ENCODE assay signal across 21 cellular contexts in the genomic region with DNA sequence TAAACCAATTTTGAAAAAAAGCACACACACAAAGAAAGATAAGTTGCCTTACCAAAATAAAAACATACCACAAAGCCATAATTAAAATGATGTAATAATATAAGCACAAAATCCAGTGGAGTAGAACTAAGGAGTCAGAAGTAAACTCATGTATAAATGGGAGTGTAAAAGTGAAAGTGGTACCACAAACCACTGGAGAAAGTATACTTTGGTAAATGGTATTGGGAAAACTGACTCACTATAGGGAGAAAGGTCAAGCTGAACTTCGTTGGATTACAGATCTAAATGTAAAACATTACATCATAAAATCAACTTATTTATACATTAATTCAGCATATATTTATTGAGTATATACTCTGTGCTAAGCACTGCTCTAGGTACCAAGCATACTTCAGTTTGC. TPM values are rescaled to one million over a fixed set of nuclear protein-coding genes. Genes with fewer than 3 reads are reported as not detected.
"Had no signal": no experiment of that assay in that cellular context is flagged by ENCODE, and none has a peak within 500 bp of the region (broad histone marks: within the 10 kb centered on the region; RNA-seq: fewer than 3 reads in every experiment).

No MANE protein-coding gene starts in this region.

- ATAC-seq: activated CD4-positive, alpha-beta T cell treated with anti-CD3 and anti-CD28 coated beads for 36 hours; activated CD8-positive, alpha-beta memory T cell treated with anti-CD3 and anti-CD28 coated beads, Interleukin-2, amount 10 ng/mL, durations not matched to agents 7 days and 5 days; activated naive CD4-positive, alpha-beta T cell treated with anti-CD3 and anti-CD28 coated beads, Interleukin-2, amount 50 U/mL, for 72 hours; foreskin keratinocyte; natural killer cell treated with Interleukin-12 subunit alpha and Interleukin-12 subunit beta and Interleukin-15 and Interleukin-18, amount 100 ng/mL, for 72 hours; right cardiac atrium had no signal

- H3K27ac Mint-ChIP-seq: activated CD4-positive, alpha-beta memory T cell treated with anti-CD3 and anti-CD28 coated beads for 36 hours; activated CD4-positive, alpha-beta T cell treated with anti-CD3 and anti-CD28 coated beads for 36 hours; activated CD8-positive, alpha-beta memory T cell treated with anti-CD3 and anti-CD28 coated beads, Interleukin-2, amount 10 ng/mL, durations not matched to agents 7 days and 5 days; activated naive CD4-positive, alpha-beta T cell treated with anti-CD3 and anti-CD28 coated beads, Interleukin-2, amount 50 U/mL, for 72 hours; dendritic cell treated with granulocyte-macrophage colony-stimulating factor and Interleukin-4, amounts not matched to agents 40 ng/mL and 50 ng/mL, for 4 days; natural killer cell treated with Interleukin-12 subunit alpha and Interleukin-12 subunit beta and Interleukin-15 and Interleukin-18, amount 100 ng/mL, for 72 hours; progenitor cell of endocrine pancreas; stimulated activated naive CD8-positive, alpha-beta T cell treated with anti-CD3 and anti-CD28 coated beads, Interleukin-15, Interleukin-2, amounts not matched to agents 100 ng/mL and 50 ng/mL, for 24 hours; T-helper 1 cell treated with Interleukin-12 subunit alpha and Interleukin-12 subunit beta and Interleukin-4 antibody, amounts not matched to agents 30 μg/mL and 1 μg/mL, for 36 hours had no signal

- H3K27me3 Mint-ChIP-seq: activated CD4-positive, alpha-beta memory T cell treated with anti-CD3 and anti-CD28 coated beads for 36 hours; activated CD4-positive, alpha-beta T cell treated with anti-CD3 and anti-CD28 coated beads for 36 hours; activated CD8-positive, alpha-beta memory T cell treated with anti-CD3 and anti-CD28 coated beads, Interleukin-2, amount 10 ng/mL, durations not matched to agents 7 days and 5 days; dendritic cell treated with granulocyte-macrophage colony-stimulating factor and Interleukin-4, amounts not matched to agents 40 ng/mL and 50 ng/mL, for 4 days; natural killer cell treated with Interleukin-12 subunit alpha and Interleukin-12 subunit beta and Interleukin-15 and Interleukin-18, amount 100 ng/mL, for 72 hours; progenitor cell of endocrine pancreas; stimulated activated naive CD8-positive, alpha-beta T cell treated with anti-CD3 and anti-CD28 coated beads, Interleukin-15, Interleukin-2, amounts not matched to agents 100 ng/mL and 50 ng/mL, for 24 hours had no signal

- H3K27ac ChIP-seq: brain microvascular endothelial cell, epithelial cell of prostate, foreskin keratinocyte, skin epidermis, upper lobe of left lung, WERI-Rb-1 had no signal

- H3K27me3 ChIP-seq: brain microvascular endothelial cell, foreskin keratinocyte, upper lobe of left lung had no signal

- H3K4me3 Mint-ChIP-seq: activated CD4-positive, alpha-beta memory T cell treated with anti-CD3 and anti-CD28 coated beads for 36 hours; activated CD4-positive, alpha-beta T cell treated with anti-CD3 and anti-CD28 coated beads for 36 hours; activated CD8-positive, alpha-beta memory T cell treated with anti-CD3 and anti-CD28 coated beads, Interleukin-2, amount 10 ng/mL, durations not matched to agents 7 days and 5 days; dendritic cell treated with granulocyte-macrophage colony-stimulating factor and Interleukin-4, amounts not matched to agents 40 ng/mL and 50 ng/mL, for 4 days; natural killer cell treated with Interleukin-12 subunit alpha and Interleukin-12 subunit beta and Interleukin-15 and Interleukin-18, amount 100 ng/mL, for 72 hours; stimulated activated naive CD8-positive, alpha-beta T cell treated with anti-CD3 and anti-CD28 coated beads, Interleukin-15, Interleukin-2, amounts not matched to agents 100 ng/mL and 50 ng/mL, for 24 hours; T-helper 1 cell treated with Interleukin-12 subunit alpha and Interleukin-12 subunit beta and Interleukin-4 antibody, amounts not matched to agents 30 μg/mL and 1 μg/mL, for 36 hours had no signal

- DNase-seq: activated CD4-positive, alpha-beta memory T cell treated with anti-CD3 and anti-CD28 coated beads for 36 hours; activated CD4-positive, alpha-beta T cell treated with anti-CD3 and anti-CD28 coated beads for 36 hours; activated CD8-positive, alpha-beta memory T cell treated with anti-CD3 and anti-CD28 coated beads, Interleukin-2, amount 10 ng/mL, durations not matched to agents 7 days and 5 days; activated T-cell treated with anti-CD3 and anti-CD28 coated beads, Interleukin-2, amount 50 U/mL, for 1 hour; amniotic stem cell; brain microvascular endothelial cell; effector memory CD4-positive, alpha-beta T cell; foreskin keratinocyte; right cardiac atrium; stimulated activated CD4-positive, alpha-beta T cell treated with anti-CD3 and anti-CD28 coated beads, Interleukin-4, amount 100 ng/mL, for 4 hours; stimulated activated CD8-positive, alpha-beta memory T cell treated with anti-CD3 and anti-CD28 coated beads, Interleukin-4, amount 100 ng/mL, for 48 hours; upper lobe of left lung; WERI-Rb-1 had no signal

- H3K9me3 ChIP-seq: upper lobe of left lung had no signal

- H3K4me1 ChIP-seq: foreskin keratinocyte, upper lobe of left lung had no signal

- H3K9me3 Mint-ChIP-seq: natural killer cell treated with Interleukin-12 subunit alpha and Interleukin-12 subunit beta and Interleukin-15 and Interleukin-18, amount 100 ng/mL, for 72 hours had no signal

- H3K36me3 Mint-ChIP-seq: activated CD4-positive, alpha-beta memory T cell treated with anti-CD3 and anti-CD28 coated beads for 36 hours; activated CD8-positive, alpha-beta memory T cell treated with anti-CD3 and anti-CD28 coated beads, Interleukin-2, amount 10 ng/mL, durations not matched to agents 7 days and 5 days; activated naive CD4-positive, alpha-beta T cell treated with anti-CD3 and anti-CD28 coated beads, Interleukin-2, amount 50 U/mL, for 72 hours; natural killer cell treated with Interleukin-12 subunit alpha and Interleukin-12 subunit beta and Interleukin-15 and Interleukin-18, amount 100 ng/mL, for 72 hours had no signal

- H3K36me3 ChIP-seq: brain microvascular endothelial cell, upper lobe of left lung, WERI-Rb-1 had no signal

- H3K4me1 Mint-ChIP-seq: activated CD4-positive, alpha-beta T cell treated with anti-CD3 and anti-CD28 coated beads for 36 hours; activated CD8-positive, alpha-beta memory T cell treated with anti-CD3 and anti-CD28 coated beads, Interleukin-2, amount 10 ng/mL, durations not matched to agents 7 days and 5 days had no signal

- H3K4me3 ChIP-seq: skin epidermis, upper lobe of left lung had no signal

RNA-seq across cellular contexts. Expression of a gene that starts 46.3 kb away (rescaled TPM):
- total RNA-seq: activated CD4-positive, alpha-beta memory T cell treated with anti-CD3 and anti-CD28 coated beads for 36 hours; activated CD4-positive, alpha-beta T cell treated with anti-CD3 and anti-CD28 coated beads for 36 hours; activated CD8-positive, alpha-beta memory T cell treated with anti-CD3 and anti-CD28 coated beads, Interleukin-2, amount 10 ng/mL, durations not matched to agents 7 days and 5 days; activated naive CD4-positive, alpha-beta T cell treated with anti-CD3 and anti-CD28 coated beads, Interleukin-2, amount 50 U/mL, for 72 hours; natural killer cell treated with Interleukin-12 subunit alpha and Interleukin-12 subunit beta and Interleukin-15 and Interleukin-18, amount 100 ng/mL, for 72 hours had no signal
